3 cellular contexts compared by ENCODE assay signal in genomic region chr4:133903029-133903428, GRCh38.
TF ChIP-seq lines count a peak whose summit lies in the region.

No MANE protein-coding gene starts in this region.

TF ChIP-seq in IMR-90, 13 proteins besides CTCF, POLR2A, EP300 and RAD21:
- no peak for TF ChIP-seq RCOR1 (IDR thresholded peaks at IDR 0.05; ENCODE audit: insufficient replicate concordance, low read length)
- TF ChIP-seq CEBPB (IDR thresholded peaks at IDR 0.05; ENCODE audit: low read depth, low read length) = 0 out of 2 replicates have a peak, but pooled peaks have one; percentile 40

TF ChIP-seq in neural cell, 6 proteins besides CTCF, POLR2A, EP300 and RAD21:
- TF ChIP-seq POLR2AphosphoS5 (IDR thresholded peaks at IDR 0.05) (peak; percentile 34), MXI1 (conservative IDR thresholded peaks at IDR 0.05; ENCODE audit: poor library complexity, severe bottlenecking) (no peak)

TF ChIP-seq in SK-N-SH, 30 proteins besides CTCF, POLR2A, EP300 and RAD21:
- TF ChIP-seq TAF1 (IDR thresholded peaks at IDR 0.05; ENCODE audit: borderline replicate concordance, low read depth, low read length) = no peak
- TF ChIP-seq NFIC (IDR thresholded peaks at IDR 0.05; ENCODE audit: borderline replicate concordance) = no peak
- TF ChIP-seq TEAD4 (IDR thresholded peaks at IDR 0.05; ENCODE audit: borderline replicate concordance, insufficient read depth) = no peak
- TF ChIP-seq REST (IDR thresholded peaks at IDR 0.05; ENCODE audit: low read depth, low read length) = no peak
